ENCODE assay signal across 25 cellular contexts in genomic region chr10:18976681-18977251, GRCh38.
"Had no signal": no experiment of that assay in that cellular context is flagged by ENCODE, and none has a peak within 500 bp of the region (broad histone marks: within the 10 kb centered on the region; RNA-seq: fewer than 3 reads in every experiment).

No MANE protein-coding gene starts in this region.

- DNase-seq: activated B cell treated with CpG ODN at 0.5 μM for 24 hours; activated CD4-positive, alpha-beta T cell treated with anti-CD3 and anti-CD28 coated beads for 48 hours; activated CD4-positive, alpha-beta T cell treated with anti-CD3 and anti-CD28 coated beads, Interleukin-2, amount 50 U/mL, for 1 hour; activated CD4-positive, alpha-beta T cell treated with anti-CD3 and anti-CD28 coated beads, Interleukin-2, amount 50 U/mL, for 48 hours; activated CD8-positive, alpha-beta memory T cell treated with anti-CD3 and anti-CD28 coated beads for 24 hours; activated CD8-positive, alpha-beta T cell treated with anti-CD3 and anti-CD28 coated beads for 36 hours; activated gamma-delta T cell; activated naive CD4-positive, alpha-beta T cell; activated naive CD4-positive, alpha-beta T cell treated with anti-CD3 and anti-CD28 coated beads, Interleukin-2, amount 10 ng/mL, durations not matched to agents 7 days and 5 days; activated naive CD8-positive, alpha-beta T cell treated with anti-CD3 and anti-CD28 coated beads, Interleukin-2, amount 10 ng/mL, durations not matched to agents 7 days and 5 days; activated T-cell treated with anti-CD3 and anti-CD28 coated beads, Interleukin-2, amount 50 U/mL, for 1 hour; activated T-cell treated with anti-CD3 and anti-CD28 coated beads, Interleukin-2, amount 50 U/mL, for 48 hours; central memory CD4-positive, alpha-beta T cell; cerebellar nuclear complex; colonic mucosa; effector CD8-positive, alpha-beta T cell; foreskin fibroblast; T-helper 9 cell; WERI-Rb-1 had no signal

- H3K4me3 ChIP-seq: ascending aorta, breast epithelium, cardiac muscle cell, colonic mucosa had no signal

- ATAC-seq: activated CD4-positive, CD25-positive, alpha-beta regulatory T cell treated with anti-CD3 and anti-CD28 coated beads, Interleukin-2, amount 50 U/mL, for 24 hours; activated CD8-positive, alpha-beta T cell treated with anti-CD3 and anti-CD28 coated beads for 36 hours; activated naive CD4-positive, alpha-beta T cell treated with anti-CD3 and anti-CD28 coated beads, Interleukin-2, amount 50 U/mL, for 72 hours had no signal

- H3K9me3 ChIP-seq: ascending aorta, colonic mucosa had no signal

- H3K36me3 ChIP-seq: ascending aorta, breast epithelium, cardiac muscle cell, colonic mucosa, WERI-Rb-1 had no signal

- H3K4me1 ChIP-seq: ascending aorta, breast epithelium, colonic mucosa had no signal

- H3K27me3 ChIP-seq: ascending aorta, breast epithelium, cardiac muscle cell, colonic mucosa had no signal

- H3K27ac ChIP-seq: ascending aorta, breast epithelium, cardiac muscle cell, colonic mucosa, epithelial cell of prostate, WERI-Rb-1 had no signal
